In the genomic region with DNA sequence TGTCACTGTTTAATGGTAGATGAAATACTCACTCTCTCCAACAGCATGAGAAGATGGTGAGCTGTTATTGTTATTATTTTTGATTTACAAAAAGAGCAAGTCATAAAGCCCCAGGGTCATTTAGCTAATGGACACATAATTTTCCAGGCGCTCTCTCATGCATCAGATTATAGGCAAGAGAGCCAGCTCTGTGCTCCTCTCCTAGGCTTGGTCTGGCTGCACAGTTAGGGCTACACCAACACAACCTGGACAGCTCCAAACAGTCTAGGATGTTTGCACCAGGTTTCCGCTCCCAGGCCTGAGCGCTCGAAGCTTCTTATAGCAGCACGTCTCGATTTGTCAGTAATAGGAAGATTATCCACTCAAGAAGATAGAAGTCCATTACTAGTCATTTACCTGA, we compare ENCODE assay signal across 15 cellular contexts.
DNase-seq lines count a peak whose midpoint lies in the region; ATAC-seq and TF ChIP-seq lines count a peak whose summit lies in the region.
"Had no signal": no experiment of that assay in that cellular context is flagged by ENCODE, and none has a peak within 500 bp of the region (broad histone marks: within the 10 kb centered on the region; RNA-seq: fewer than 3 reads in every experiment).

No MANE protein-coding gene starts in this region.

- DNase-seq in BE2C: peak; percentile 38
- DNase-seq in foreskin keratinocyte: no peak
- DNase-seq in upper lobe of right lung: peak; percentile 20
- DNase-seq in stimulated activated naive CD4-positive, alpha-beta T cell treated with Interleukin-2 at 50 U/mL for 16 hours (lab: John Stamatoyannopoulos, UW): no peak
- DNase-seq in stimulated activated CD8-positive, alpha-beta memory T cell treated with anti-CD3 and anti-CD28 coated beads, Interleukin-4, amount 100 ng/mL, for 48 hours: no peak
- DNase-seq: CD4-positive, alpha-beta T cell; CD8-positive, alpha-beta memory T cell; DMS 273 treated with DMSO at 0.1 percent for 48 hours; DMS79; GDM1; H7 had no signal

- H3K79me2 ChIP-seq in ACC112 (ENCODE audit: control insufficient read depth, insufficient read depth, low read length, unreplicated experiment): no peaks in the 10 kb centered on the region

- intact Hi-C loops in upper lobe of right lung (cut with DNase I): no loop called here

- no peak overlapping the region for H3K4me3 ChIP-seq in ACC112 (ENCODE audit: low read depth, low read length)
- H3K4me3 ChIP-seq in BE2C (ENCODE audit: low read depth, low read length): no peak overlapping the region
- no peak overlapping the region for H3K4me3 ChIP-seq in upper lobe of right lung
- H3K4me3 ChIP-seq: BLaER1 treated with 17β-estradiol and CSF1 and Interleukin-3, amounts not matched to agents 10 nM and 100 nM; GM12878; GM23248 had no signal

- H3K9me3 ChIP-seq in BE2C: no peaks in the 10 kb centered on the region
- no peaks in the 10 kb centered on the region for H3K9me3 ChIP-seq in upper lobe of right lung
- H3K9me3 ChIP-seq: BLaER1 treated with 17β-estradiol and CSF1 and Interleukin-3, amounts not matched to agents 10 nM and 100 nM had no signal

- H2AFZ ChIP-seq in ACC112 (ENCODE audit: low read length, unreplicated experiment): no peak overlapping the region
- H2AFZ ChIP-seq: GM23248 had no signal

- ATAC-seq in foreskin keratinocyte (no peak), upper lobe of right lung (no peak)
- ATAC-seq: GM12878 had no signal

- peaks cover 26% of the 10 kb centered on the region for H3K4me1 ChIP-seq in ACC112 (ENCODE audit: control insufficient read depth, insufficient read depth, low read length, unreplicated experiment)
- peaks cover 11% of the 10 kb centered on the region for H3K4me1 ChIP-seq in BE2C
- peaks cover 4% of the 10 kb centered on the region for H3K4me1 ChIP-seq in foreskin keratinocyte
- no peaks in the 10 kb centered on the region for H3K4me1 ChIP-seq in upper lobe of right lung

- H3K36me3 ChIP-seq in ACC112 (ENCODE audit: insufficient read depth, low read length): no peaks in the 10 kb centered on the region
- H3K36me3 ChIP-seq in BE2C: no peaks in the 10 kb centered on the region
- no peaks in the 10 kb centered on the region for H3K36me3 ChIP-seq in upper lobe of right lung
- H3K36me3 ChIP-seq: BLaER1 treated with 17β-estradiol and CSF1 and Interleukin-3, amounts not matched to agents 10 nM and 100 nM had no signal

- peaks cover 10% of the 10 kb centered on the region; the same call in 1 of the 2 replicates for H3K27me3 ChIP-seq in ACC112 (ENCODE audit: insufficient read depth, low read length)
- no peaks in the 10 kb centered on the region for H3K27me3 ChIP-seq in BE2C
- peaks cover 45% of the 10 kb centered on the region for H3K27me3 ChIP-seq in foreskin keratinocyte
- no peaks in the 10 kb centered on the region for H3K27me3 ChIP-seq in upper lobe of right lung
- H3K27me3 ChIP-seq: BLaER1 treated with 17β-estradiol and CSF1 and Interleukin-3, amounts not matched to agents 10 nM and 100 nM had no signal

- TF ChIP-seq CTCF in BE2C (IDR thresholded peaks at IDR 0.05; ENCODE audit: low read depth, low read length): no peak
- no peak for TF ChIP-seq CTCF in foreskin keratinocyte (conservative IDR thresholded peaks at IDR 0.05)
- no peak for TF ChIP-seq CTCF in upper lobe of right lung (IDR thresholded peaks at IDR 0.05)

- H3K27ac ChIP-seq in ACC112 (ENCODE audit: low read depth, low read length): peak overlapping the region; percentile 40; the same call in 1 of the 2 replicates
- peak overlapping the region; percentile 41 for H3K27ac ChIP-seq in foreskin keratinocyte
- H3K27ac ChIP-seq in upper lobe of right lung: no peak overlapping the region
- H3K27ac ChIP-seq: BLaER1 treated with 17β-estradiol and CSF1 and Interleukin-3, amounts not matched to agents 10 nM and 100 nM; GM23248 had no signal

Comparison
In these comparisons a context has a peak if more than half of its experiments do, and no peak if none do; other contexts are left out.
1. DNase-seq: peak in BE2C (single experiment) and upper lobe of right lung (single experiment); none in foreskin keratinocyte (0 of 2), stimulated activated naive CD4-positive, alpha-beta T cell treated with Interleukin-2 at 50 U/mL for 16 hours (single experiment) and stimulated activated CD8-positive, alpha-beta memory T cell treated with anti-CD3 and anti-CD28 coated beads, Interleukin-4, amount 100 ng/mL, for 48 hours (single experiment).